ENCODE assay signal across 10 cellular contexts in the genomic region with DNA sequence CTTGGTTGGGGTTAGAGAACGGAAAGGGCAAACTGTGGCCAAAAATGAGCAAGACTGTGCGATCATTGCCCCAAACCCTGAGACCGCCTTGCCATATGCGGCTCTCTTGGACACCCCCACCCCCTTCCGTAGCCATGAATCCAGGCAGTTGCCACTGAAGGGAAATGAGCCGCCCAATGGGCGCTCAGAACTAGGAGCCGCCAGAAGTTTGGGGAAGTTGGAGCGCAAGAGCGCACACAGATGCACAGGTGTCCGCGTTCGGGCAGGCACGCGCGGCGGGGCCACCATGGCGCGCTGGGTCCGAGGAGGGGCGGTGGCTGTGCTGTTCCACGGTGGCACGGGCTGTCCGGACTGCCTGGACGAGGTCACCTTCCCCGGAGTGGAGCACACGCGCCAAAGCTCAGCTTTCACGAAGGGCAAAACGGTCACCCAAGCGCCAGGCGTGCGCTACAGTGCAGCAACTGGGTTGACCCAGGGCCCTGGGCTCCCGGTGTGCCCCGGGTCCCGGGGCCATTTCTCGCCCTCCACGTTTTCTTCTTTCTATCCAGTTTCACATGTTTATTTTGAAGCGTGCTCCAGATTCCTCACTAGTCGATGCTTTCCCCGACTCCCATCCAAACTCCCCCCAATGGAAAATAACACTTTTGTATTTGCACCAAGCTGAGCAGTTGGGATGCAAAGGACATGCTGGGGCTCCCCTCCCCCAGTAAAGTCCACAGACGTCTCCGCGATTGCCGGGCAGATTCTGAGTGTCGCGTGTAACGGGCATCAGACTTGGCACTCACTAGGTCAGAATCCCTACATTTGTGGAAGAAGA. TPM values are rescaled to one million over a fixed set of nuclear protein-coding genes. Genes with fewer than 3 reads are reported as not detected.
DNase-seq lines count a peak whose midpoint lies in the region; ATAC-seq, FAIRE-seq and TF ChIP-seq lines count a peak whose summit lies in the region.
"Had no signal": no experiment of that assay in that cellular context is flagged by ENCODE, and none has a peak within 500 bp of the region (broad histone marks: within the 10 kb centered on the region; RNA-seq: fewer than 3 reads in every experiment).

No MANE protein-coding gene starts in this region.

- FAIRE-seq in pancreas (lab: Jason Lieb, UNC): no peak
- FAIRE-seq: endometrium had no signal

- H3K4me1 ChIP-seq in Caco-2 (peaks cover 7% of the 10 kb centered on the region; the same call in 1 of the 2 replicates), Panc1 (ENCODE audit: control insufficient read depth, insufficient read depth, low read length) (peaks cover 26% of the 10 kb centered on the region), pancreas (peaks cover 0 to 12% (median 11%) of the 10 kb centered on the region in 3 donors), Peyer's patch (peaks cover 0 to 38% (median 0%) of the 10 kb centered on the region in 4 donors)

- DNase-seq in Caco-2: peak in 1 of 2 experiments; percentile 20
- DNase-seq in Panc1 (ENCODE audit: low read depth, low spot score): no peak
- DNase-seq in glutamatergic neuron: peak; percentile 39
- DNase-seq in pancreas: no peak
- DNase-seq in stimulated activated CD4-positive, alpha-beta T cell treated with anti-CD3 and anti-CD28 coated beads, Interleukin-4, amount 100 ng/mL, for 24 hours: no peak
- no peak for DNase-seq in Peyer's patch
- DNase-seq in RKO (ENCODE audit: low spot score): no peak
- no peak for DNase-seq in cerebellum (ENCODE audit: low spot score)

- POLR2A ChIA-PET in Caco-2 (lab: Charles Lee): no interaction called here
- POLR2A ChIA-PET in Panc1 (lab: Charles Lee): no interaction called here

- peak overlapping the region; percentile 47 for H3K4me3 ChIP-seq in Caco-2 (ENCODE audit: low read depth, low read length)
- H3K4me3 ChIP-seq in Panc1 (ENCODE audit: low read depth in 2 of 2, low read length in 2 of 2): peak overlapping the region; percentile 64 to 91
- peak overlapping the region in 3 of 4 donors; percentile 24 to 54 (median 41) for H3K4me3 ChIP-seq in pancreas
- peak overlapping the region in 2 of 4 donors; percentile 54 to 56 for H3K4me3 ChIP-seq in Peyer's patch

- H3K27me3 Mint-ChIP-seq in Caco-2 (ENCODE audit: insufficient read depth, unreplicated experiment): peaks cover 26% of the 10 kb centered on the region
- peaks cover 18% of the 10 kb centered on the region for H3K27me3 Mint-ChIP-seq in glutamatergic neuron (ENCODE audit: unreplicated experiment)

- H3K9me3 Mint-ChIP-seq in Caco-2 (ENCODE audit: unreplicated experiment): no peaks in the 10 kb centered on the region
- H3K9me3 Mint-ChIP-seq in glutamatergic neuron (ENCODE audit: unreplicated experiment): peaks cover 8% of the 10 kb centered on the region

- no peak for TF ChIP-seq POLR2A in Peyer's patch (IDR thresholded peaks at IDR 0.05)

- ATAC-seq in Panc1 (peak; percentile 46), pancreas (peak in 3 of 4 donors; percentile 8 to 20 (median 10))

- H3K4me1 Mint-ChIP-seq in Caco-2 (ENCODE audit: low read depth, unreplicated experiment) (peaks cover 15% of the 10 kb centered on the region), glutamatergic neuron (ENCODE audit: low read depth, unreplicated experiment) (peaks cover 14% of the 10 kb centered on the region)

- H3K27me3 ChIP-seq in Caco-2 (replicated peaks; ENCODE audit: control insufficient read depth, insufficient read depth, low read length): 0 out of 2 replicates have a peak, but pooled peaks cover 2% of the 10 kb centered on the region
- H3K27me3 ChIP-seq in Panc1 (ENCODE audit: control insufficient read depth, insufficient read depth, low read length): no peaks in the 10 kb centered on the region
- H3K27me3 ChIP-seq in pancreas: peaks cover 3 to 56% (median 13%) of the 10 kb centered on the region in 4 donors
- H3K27me3 ChIP-seq in Peyer's patch: peaks cover 0 to 33% of the 10 kb centered on the region in 2 donors

- H3K36me3 ChIP-seq in Caco-2 (ENCODE audit: control insufficient read depth, insufficient read depth, low read length) (no peaks in the 10 kb centered on the region), Panc1 (ENCODE audit: control insufficient read depth, insufficient read depth, low read length) (no peaks in the 10 kb centered on the region), pancreas (no peaks in the 10 kb centered on the region), Peyer's patch (no peaks in the 10 kb centered on the region)

- CTCF ChIA-PET in Caco-2 (lab: Charles Lee): no interaction called here
- CTCF ChIA-PET in Panc1 (lab: Charles Lee): no interaction called here

- in situ Hi-C loops in Panc1 (cut with HindIII; ENCODE audit: low pct_unique_long_range_greater_than_20kb, low sequenced_read_pairs): no loop called here

- BruUV-seq in Caco-2 (replicated peaks; lab: Mats Ljungman, UMichigan): no TSS peak
- no TSS peak for BruUV-seq in Panc1 (replicated peaks; lab: Mats Ljungman, UMichigan)

- no peaks in the 10 kb centered on the region for H3K9me3 ChIP-seq in Caco-2
- H3K9me3 ChIP-seq in Panc1 (ENCODE audit: control insufficient read depth, insufficient read depth, low read depth, low read length): no peaks in the 10 kb centered on the region
- H3K9me3 ChIP-seq in pancreas: no peaks in the 10 kb centered on the region
- peaks cover 0 to 5% (median 0%) of the 10 kb centered on the region in 4 donors for H3K9me3 ChIP-seq in Peyer's patch

- H3K27ac ChIP-seq in Panc1 (ENCODE audit: low read length) (peak overlapping the region; percentile 90), pancreas (no peak overlapping the region), Peyer's patch (peak overlapping the region in 1 of 4 donors; percentile 49)

- H3K36me3 Mint-ChIP-seq in Caco-2 (ENCODE audit: insufficient read depth, unreplicated experiment) (peaks cover 9% of the 10 kb centered on the region), glutamatergic neuron (ENCODE audit: unreplicated experiment) (no peaks in the 10 kb centered on the region)
- H3K36me3 Mint-ChIP-seq: IgD-negative memory B cell had no signal

- H3K27ac Mint-ChIP-seq in Caco-2 (ENCODE audit: unreplicated experiment) (no peak overlapping the region), glutamatergic neuron (ENCODE audit: unreplicated experiment) (peak overlapping the region; percentile 13)

- H3K4me3 Mint-ChIP-seq in Caco-2 (ENCODE audit: unreplicated experiment) (peak overlapping the region; percentile 73), glutamatergic neuron (ENCODE audit: unreplicated experiment) (peak overlapping the region; percentile 82)

- TF ChIP-seq CTCF in Caco-2 (IDR thresholded peaks at IDR 0.05; ENCODE audit: insufficient read depth in 1 of 2, low read depth in 1 of 2, low read length in 1 of 2, severe bottlenecking in 1 of 2, unreplicated experiment in 1 of 2): no peak
- no peak for TF ChIP-seq CTCF in Panc1 (IDR thresholded peaks at IDR 0.05)
- no peak for TF ChIP-seq CTCF in glutamatergic neuron (IDR thresholded peaks at IDR 0.05; ENCODE audit: partially characterized antibody, unreplicated experiment)
- TF ChIP-seq CTCF in pancreas (IDR thresholded peaks at IDR 0.05): no peak
- no peak for TF ChIP-seq CTCF in Peyer's patch (IDR thresholded peaks at IDR 0.05)

- 2 to 3% methylated on average over 40 to 48 of the region's 48 CpGs for WGBS in pancreas, 2 donors

- intact Hi-C loops in Caco-2 (cut with micrococcal nuclease; ENCODE audit: unreplicated experiment) (loop anchor here (1.0 to 5.0 kb wide), 2 partner anchors 164 to 222 kb away; no protein-coding TSS in a partner anchor), Panc1 (cut with micrococcal nuclease; ENCODE audit: unreplicated experiment) (loop anchor here (2.0 to 5.0 kb wide), 2 partner anchors 187 to 222 kb away; no protein-coding TSS in a partner anchor), pancreas (cut with DNase I) (no loop called here)

RNA-seq across cellular contexts. Expression of gene PDE10A, which starts 0.9 kb away (rescaled TPM):
- 3.4 and 3.6 TPM in 2 replicates for total RNA-seq in Caco-2 (2022)
- total RNA-seq in Panc1 (2021; ENCODE audit: unreplicated experiment): 27.8 TPM
- 10.5 TPM for polyA plus RNA-seq in Panc1 (2012; ENCODE audit: insufficient read length)
- total RNA-seq in glutamatergic neuron (ENCODE audit: unreplicated experiment): 24.5 TPM
- 1 to 10 TPM in 5 of 6 donors, under 1 TPM in 1; 0.83 to 4.0 (median 2.5) TPM for total RNA-seq in pancreas
- polyA plus RNA-seq in pancreas: 1 to 10 TPM; 2.6 to 5.7 TPM
- 1 to 10 TPM in 3 of 4 donors, under 1 TPM in 1; 0.35 to 8.8 (median 6.0) TPM for total RNA-seq in Peyer's patch
- total RNA-seq in cerebellum: 41.5 TPM
- polyA plus RNA-seq: IgD-negative memory B cell had no signal

Comparison
In these comparisons a context has a peak if more than half of its experiments do, and no peak if none do; other contexts are left out.
1. intact Hi-C loops: an anchor here in Caco-2 (1.0 to 5.0 kb wide) and Panc1 (2.0 to 5.0 kb wide); none called in pancreas.